21 cellular contexts compared by ENCODE assay signal in genomic region chr1:193342811-193343210, GRCh38.
A peak's percentile ranks its signal among the peaks of the same experiment; 100 is the strongest.
DNase-seq lines count a peak whose midpoint lies in the region; ATAC-seq and TF ChIP-seq lines count a peak whose summit lies in the region.
"Had no signal": no experiment of that assay in that cellular context is flagged by ENCODE, and none has a peak within 500 bp of the region (broad histone marks: within the 10 kb centered on the region; RNA-seq: fewer than 3 reads in every experiment).

No MANE protein-coding gene starts in this region.

- H3K4me1 ChIP-seq in OCI-LY1 (ENCODE audit: insufficient read depth, low read length, severe bottlenecking) (peaks cover 6% of the 10 kb centered on the region), prostate gland (replicated peaks) (no peaks in the 10 kb centered on the region)
- H3K4me1 ChIP-seq: BE2C, HAP-1 had no signal

- no peaks in the 10 kb centered on the region for H3K36me3 ChIP-seq in OCI-LY1 (ENCODE audit: insufficient read depth, low read length)
- no peaks in the 10 kb centered on the region for H3K36me3 ChIP-seq in prostate gland
- H3K36me3 ChIP-seq: BE2C; BLaER1 treated with 17β-estradiol and CSF1 and Interleukin-3, amounts not matched to agents 10 nM and 100 nM; HAP-1 had no signal

- H3K4me3 ChIP-seq in OCI-LY1 (ENCODE audit: low read depth, low read length, poor library complexity, severe bottlenecking): no peak overlapping the region
- no peak overlapping the region for H3K4me3 ChIP-seq in prostate gland
- H3K4me3 ChIP-seq: BLaER1 treated with 17β-estradiol and CSF1 and Interleukin-3, amounts not matched to agents 10 nM and 100 nM; HAP-1 had no signal

- intact Hi-C loops in prostate gland (cut with DNase I): loop anchor here (10.0 kb wide), 1 partner anchor 158 kb away; the partner anchor contains the start of gene B3GALT2

- H3K9me3 ChIP-seq in OCI-LY1 (ENCODE audit: low read length) (no peaks in the 10 kb centered on the region), prostate gland (no peaks in the 10 kb centered on the region)
- H3K9me3 ChIP-seq: BE2C; BLaER1 treated with 17β-estradiol and CSF1 and Interleukin-3, amounts not matched to agents 10 nM and 100 nM; HAP-1 had no signal

- WGBS in prostate gland: 92% methylated on average over 13 of the region's 13 CpGs

- no peak for TF ChIP-seq CTCF in OCI-LY1 (IDR thresholded peaks at IDR 0.05; ENCODE audit: low read length)
- TF ChIP-seq CTCF in prostate gland (IDR thresholded peaks at IDR 0.05): no peak

- ATAC-seq in left lobe of liver (no peak), GM19351 (IDR thresholded peaks at IDR 0.05; ENCODE audit: unreplicated experiment) (no peak)

- no peak overlapping the region for H3K9ac ChIP-seq in OCI-LY1 (ENCODE audit: low read length)
- H3K9ac ChIP-seq: BLaER1 treated with 17β-estradiol and CSF1 and Interleukin-3, amounts not matched to agents 10 nM and 100 nM had no signal

- H3F3A ChIP-seq in OCI-LY1 (ENCODE audit: insufficient read depth, low read length): no peaks in the 10 kb centered on the region

- no peak overlapping the region for H3K4me2 ChIP-seq in OCI-LY1 (ENCODE audit: low read length)
- H3K4me2 ChIP-seq: BLaER1 treated with 17β-estradiol and CSF1 and Interleukin-3, amounts not matched to agents 10 nM and 100 nM had no signal

- no peaks in the 10 kb centered on the region for H3K79me2 ChIP-seq in OCI-LY1 (ENCODE audit: insufficient read depth, low read length)

- no peak for TF ChIP-seq POLR2A in prostate gland (IDR thresholded peaks at IDR 0.05)

- no peaks in the 10 kb centered on the region for H3K27me3 ChIP-seq in OCI-LY1 (ENCODE audit: insufficient read depth, low read length)
- H3K27me3 ChIP-seq in prostate gland (replicated peaks; ENCODE audit: insufficient read depth): no peaks in the 10 kb centered on the region
- H3K27me3 ChIP-seq: BE2C; BLaER1 treated with 17β-estradiol and CSF1 and Interleukin-3, amounts not matched to agents 10 nM and 100 nM had no signal

- H3K27ac ChIP-seq in OCI-LY1 (ENCODE audit: low read depth, low read length, poor library complexity, severe bottlenecking) (no peak overlapping the region), prostate gland (peak overlapping the region; percentile 19 to 50)
- H3K27ac ChIP-seq: 22Rv1; BLaER1 treated with 17β-estradiol and CSF1 and Interleukin-3, amounts not matched to agents 10 nM and 100 nM had no signal

- H4K20me1 ChIP-seq in OCI-LY1 (ENCODE audit: insufficient read depth, low read length): no peaks in the 10 kb centered on the region
- H4K20me1 ChIP-seq: BLaER1 treated with 17β-estradiol and CSF1 and Interleukin-3, amounts not matched to agents 10 nM and 100 nM had no signal

- H2AFZ ChIP-seq in OCI-LY1 (ENCODE audit: low read length): peak overlapping the region; percentile 34; the same call in 1 of the 2 replicates

- DNase-seq in Ammon's horn (ENCODE audit: low spot score) (peak; percentile 7), NCI-H146 (lab: John Stamatoyannopoulos, UW) (peak; percentile 84), prostate gland (ENCODE audit: low spot score) (no peak), left lobe of liver (ENCODE audit: low spot score) (no peak), activated gamma-delta T cell treated with Interleukin-2 at 50 U/mL for 16 hours (no peak), NCI-H2227 (lab: John Stamatoyannopoulos, UW; ENCODE audit: unreplicated experiment) (no peak)
- DNase-seq: BE2C; Calu3; CD4-positive, alpha-beta T cell; CD8-positive, alpha-beta memory T cell; COR-L47; DMS53; DMS79 treated with DMSO at 0.1 percent for 48 hours; GF-D8; GOT3; HFFc6 had no signal

- no peaks in the 10 kb centered on the region for H3K9me2 ChIP-seq in OCI-LY1 (ENCODE audit: low read depth, low read length)

Comparison
In these comparisons a context has a peak if more than half of its experiments do, and no peak if none do; other contexts are left out.
1. DNase-seq: peak in Ammon's horn (single experiment) and NCI-H146 (single experiment); none in prostate gland (single experiment), left lobe of liver (single experiment), activated gamma-delta T cell treated with Interleukin-2 at 50 U/mL for 16 hours (single experiment) and NCI-H2227 (single experiment).